Comparison of ENCODE assay signal across 17 cellular contexts in genomic region chr16:83115491-83116232, GRCh38.
"Had no signal": no experiment of that assay in that cellular context is flagged by ENCODE, and none has a peak within 500 bp of the region (broad histone marks: within the 10 kb centered on the region; RNA-seq: fewer than 3 reads in every experiment).

No MANE protein-coding gene starts in this region.

- H3K4me1 Mint-ChIP-seq: naive thymus-derived CD8-positive, alpha-beta T cell had no signal

- H3K4me3 ChIP-seq: cardiac muscle cell, tibial artery had no signal

- H3K36me3 ChIP-seq: cardiac muscle cell, tibial artery, WERI-Rb-1 had no signal

- H3K27me3 ChIP-seq: cardiac muscle cell, tibial artery had no signal

- H3K9me3 ChIP-seq: tibial artery had no signal

- H3K36me3 Mint-ChIP-seq: activated naive CD8-positive, alpha-beta T cell; naive thymus-derived CD8-positive, alpha-beta T cell had no signal

- H3K4me1 ChIP-seq: parathyroid adenoma had no signal

- H3K4me3 Mint-ChIP-seq: activated naive CD8-positive, alpha-beta T cell; effector memory CD8-positive, alpha-beta T cell; naive thymus-derived CD8-positive, alpha-beta T cell had no signal

- H3K27me3 Mint-ChIP-seq: activated naive CD8-positive, alpha-beta T cell had no signal

- DNase-seq: activated CD4-positive, alpha-beta T cell treated with anti-CD3 and anti-CD28 coated beads for 1 hour; activated CD4-positive, alpha-beta T cell treated with anti-CD3 and anti-CD28 coated beads, Interleukin-2, amount 50 U/mL, for 48 hours; amniotic stem cell; dermis blood vessel endothelial cell; effector memory CD8-positive, alpha-beta T cell; head of caudate nucleus; naive thymus-derived CD8-positive, alpha-beta T cell; stimulated activated CD4-positive, alpha-beta T cell treated with anti-CD3 and anti-CD28 coated beads, Interleukin-2, amount 100 ng/mL, for 24 hours; stimulated activated naive CD8-positive, alpha-beta T cell treated with anti-CD3 and anti-CD28 coated beads, Interleukin-15, Interleukin-2, amounts not matched to agents 100 U/mL and 50 U/mL, for 24 hours; substantia nigra; SW 1271; T-helper 2 cell; tibial artery; WERI-Rb-1 had no signal

- H3K27ac ChIP-seq: cardiac muscle cell, parathyroid adenoma, tibial artery, WERI-Rb-1 had no signal

- H2AFZ ChIP-seq: parathyroid adenoma had no signal

- ATAC-seq: effector memory CD8-positive, alpha-beta T cell; naive thymus-derived CD8-positive, alpha-beta T cell; stimulated activated naive CD8-positive, alpha-beta T cell treated with anti-CD3 and anti-CD28 coated beads, Interleukin-15, Interleukin-2, amounts not matched to agents 100 U/mL and 50 U/mL, for 24 hours had no signal

- H3K27ac Mint-ChIP-seq: activated naive CD8-positive, alpha-beta T cell; effector memory CD8-positive, alpha-beta T cell; naive thymus-derived CD8-positive, alpha-beta T cell had no signal

- H3K79me2 ChIP-seq: parathyroid adenoma had no signal

- H3K9me3 Mint-ChIP-seq: effector memory CD8-positive, alpha-beta T cell had no signal

- H3K9ac ChIP-seq: parathyroid adenoma had no signal
